ENCODE assay signal across 14 cellular contexts in genomic region chr7:114819629-114820362, GRCh38.
DNase-seq lines count a peak whose midpoint lies in the region; ATAC-seq and TF ChIP-seq lines count a peak whose summit lies in the region.
"Had no signal": no experiment of that assay in that cellular context is flagged by ENCODE, and none has a peak within 500 bp of the region (broad histone marks: within the 10 kb centered on the region; RNA-seq: fewer than 3 reads in every experiment).

No MANE protein-coding gene starts in this region.

- H3K4me3 Mint-ChIP-seq in natural killer cell: no peak overlapping the region
- H3K4me3 Mint-ChIP-seq: CD8-positive, alpha-beta T cell; central memory CD8-positive, alpha-beta T cell had no signal

- DNase-seq in AG04450 (ENCODE audit: low read depth, low spot score) (peak; percentile 95), LHCN-M2 (ENCODE audit: low read depth) (peak; percentile 99), breast epithelium (ENCODE audit: low spot score in 2 of 2) (peak in 1 of 2 donors; percentile 36), lung (ENCODE audit: low spot score) (no peak), natural killer cell (no peak), NCI-H1436 treated with DMSO at 0.1 percent for 48 hours (lab: John Stamatoyannopoulos, UW) (no peak)
- DNase-seq: activated CD8-positive, alpha-beta memory T cell treated with anti-CD3 and anti-CD28 coated beads for 24 hours; CD8-positive, alpha-beta T cell; left colon; NCI-H524 treated with DMSO at 0.1 percent for 48 hours; stimulated activated CD4-positive, alpha-beta T cell treated with anti-CD3 and anti-CD28 coated beads, Interleukin-15, amount 100 ng/mL, for 24 hours had no signal

- TF ChIP-seq CTCF in AG04450 (IDR thresholded peaks at IDR 0.05; ENCODE audit: low read depth, low read length) (no peak), breast epithelium (IDR thresholded peaks at IDR 0.05) (no peak), lung (IDR thresholded peaks at IDR 0.05; ENCODE audit: control extremely low read depth, extremely low read depth) (no peak), natural killer cell (IDR thresholded peaks at IDR 0.05) (no peak)

- CTCF ChIA-PET in AG04450 (lab: Charles Lee): interaction anchor here (0.6 to 1.9 kb wide), 3 partner anchors 393 to 1031 kb away, joined by 3 to 6 read pairs (median 4); no protein-coding TSS in a partner anchor

- ATAC-seq in lung (ENCODE audit: insufficient read depth, low FRiP score): peak; percentile 66
- no peak for ATAC-seq in natural killer cell
- ATAC-seq in HG03135 (IDR thresholded peaks at IDR 0.05; ENCODE audit: unreplicated experiment): no peak
- no peak for ATAC-seq in HG02884 (IDR thresholded peaks at IDR 0.05; ENCODE audit: unreplicated experiment)
- ATAC-seq: CD8-positive, alpha-beta T cell; left colon had no signal

- H3K4me1 Mint-ChIP-seq in natural killer cell: no peaks in the 10 kb centered on the region
- H3K4me1 Mint-ChIP-seq: central memory CD8-positive, alpha-beta T cell had no signal

- H3K27ac Mint-ChIP-seq in natural killer cell: no peak overlapping the region
- H3K27ac Mint-ChIP-seq: CD8-positive, alpha-beta T cell had no signal

- H3K27me3 ChIP-seq in AG04450 (ENCODE audit: control insufficient read depth, insufficient read depth, low read length) (no peaks in the 10 kb centered on the region), breast epithelium (no peaks in the 10 kb centered on the region), lung (ENCODE audit: control insufficient read depth, insufficient read depth) (no peaks in the 10 kb centered on the region)

- peak overlapping the region; percentile 63 for H3K27ac ChIP-seq in AG04450 (ENCODE audit: low read depth, low read length)
- H3K27ac ChIP-seq in breast epithelium: peak overlapping the region; percentile 27 to 29
- no peak overlapping the region for H3K27ac ChIP-seq in lung (ENCODE audit: low read depth in 1 of 2, low read length in 1 of 2)

- H3K27me3 Mint-ChIP-seq in natural killer cell (ENCODE audit: low read depth in 2 of 2): no peaks in the 10 kb centered on the region
- H3K27me3 Mint-ChIP-seq: central memory CD8-positive, alpha-beta T cell had no signal

- no peaks in the 10 kb centered on the region for H3K4me1 ChIP-seq in breast epithelium
- no peaks in the 10 kb centered on the region for H3K4me1 ChIP-seq in lung (ENCODE audit: control insufficient read depth in 2 of 2, insufficient read depth in 2 of 2, low read length in 2 of 2)

- H3K36me3 Mint-ChIP-seq in natural killer cell: no peaks in the 10 kb centered on the region
- H3K36me3 Mint-ChIP-seq: CD8-positive, alpha-beta T cell had no signal

- POLR2A ChIA-PET in AG04450 (lab: Yijun Ruan, JAX): interaction anchor here (0.8 to 1.0 kb wide), 2 partner anchors 13 to 29 kb away, joined by 3 read pairs; no protein-coding TSS in a partner anchor

- intact Hi-C loops in breast epithelium (cut with DNase I; ENCODE audit: low total_unique reads): no loop called here
- intact Hi-C loops in natural killer cell (cut with micrococcal nuclease): no loop called here

- no peak for TF ChIP-seq POLR2A in breast epithelium (IDR thresholded peaks at IDR 0.05)

- WGBS in lung, 2 donors: 78 to 79% methylated on average over 3 of the region's 3 CpGs

- H3K9me3 ChIP-seq in AG04450 (ENCODE audit: control insufficient read depth, insufficient read depth, low read length) (no peaks in the 10 kb centered on the region), breast epithelium (no peaks in the 10 kb centered on the region), lung (ENCODE audit: control insufficient read depth in 2 of 2, insufficient read depth in 1 of 2, low read length in 1 of 2) (no peaks in the 10 kb centered on the region)

- peaks cover 0 to 3% of the 10 kb centered on the region in 2 donors for H3K9me3 Mint-ChIP-seq in natural killer cell
- H3K9me3 Mint-ChIP-seq: CD8-positive, alpha-beta T cell; central memory CD8-positive, alpha-beta T cell had no signal

- H3K4me3 ChIP-seq in AG04450 (ENCODE audit: low read depth, low read length) (no peak overlapping the region), breast epithelium (no peak overlapping the region), lung (no peak overlapping the region)

- H3K36me3 ChIP-seq in breast epithelium (no peaks in the 10 kb centered on the region), lung (ENCODE audit: control insufficient read depth in 2 of 2, insufficient read depth in 2 of 2, low read length in 2 of 2) (no peaks in the 10 kb centered on the region)

Comparison
In these comparisons a context has a peak if more than half of its experiments do, and no peak if none do; other contexts are left out.
1. DNase-seq: peak in AG04450 (single experiment) and LHCN-M2 (single experiment); none in lung (single experiment), natural killer cell (single experiment) and NCI-H1436 treated with DMSO at 0.1 percent for 48 hours (single experiment).
2. H3K27ac ChIP-seq: peak in AG04450 (single experiment) and breast epithelium (2 of 2); none in lung (0 of 2).